ENCODE assay signal across 23 cellular contexts in genomic region chr9:23830949-23831730, GRCh38. TPM values are rescaled to one million over a fixed set of nuclear protein-coding genes. Genes with fewer than 3 reads are reported as not detected.
DNase-seq lines count a peak whose midpoint lies in the region; ATAC-seq and TF ChIP-seq lines count a peak whose summit lies in the region.
"Had no signal": no experiment of that assay in that cellular context is flagged by ENCODE, and none has a peak within 500 bp of the region (broad histone marks: within the 10 kb centered on the region; RNA-seq: fewer than 3 reads in every experiment).

No MANE protein-coding gene starts in this region.

- H4K20me1 ChIP-seq in MM.1S (ENCODE audit: insufficient read depth, low read length): no peaks in the 10 kb centered on the region
- H4K20me1 ChIP-seq: BLaER1 had no signal

- peaks cover 13% of the 10 kb centered on the region for H3K4me1 ChIP-seq in ectodermal cell (ENCODE audit: control insufficient read depth, insufficient read depth, low read length)
- no peaks in the 10 kb centered on the region for H3K4me1 ChIP-seq in MM.1S (ENCODE audit: low read length)
- H3K4me1 ChIP-seq: adrenal gland, BLaER1, SJCRH30 had no signal

- H3K36me3 Mint-ChIP-seq in nephron progenitor cell (ENCODE audit: low read depth): no peaks in the 10 kb centered on the region
- H3K36me3 Mint-ChIP-seq: activated CD8-positive, alpha-beta memory T cell treated with anti-CD3 and anti-CD28 coated beads, Interleukin-2, amount 10 ng/mL, durations not matched to agents 7 days and 5 days; stimulated activated memory B cell treated with anti-CD40 and anti-IgM and Interleukin-4, amounts not matched to agents 10 μg/mL and 1 μg/mL and 100 μg/mL, for 72 hours had no signal

- H3K4me3 Mint-ChIP-seq in nephron progenitor cell: peak overlapping the region; percentile 66
- H3K4me3 Mint-ChIP-seq: activated CD8-positive, alpha-beta memory T cell treated with anti-CD3 and anti-CD28 coated beads, Interleukin-2, amount 10 ng/mL, durations not matched to agents 7 days and 5 days; stimulated activated memory B cell treated with anti-CD40 and anti-IgM and Interleukin-4, amounts not matched to agents 10 μg/mL and 1 μg/mL and 100 μg/mL, for 72 hours had no signal

- H3K4me3 ChIP-seq in H7 (ENCODE audit: insufficient read depth, low read depth, low read length): peak overlapping the region; percentile 36
- H3K4me3 ChIP-seq in ectodermal cell (ENCODE audit: insufficient read depth, low read depth, low read length): peak overlapping the region; percentile 28
- H3K4me3 ChIP-seq in MM.1S (ENCODE audit: low read length): no peak overlapping the region
- H3K4me3 ChIP-seq: adrenal gland, BLaER1, left ventricle myocardium inferior, SJCRH30, transverse colon had no signal

- H2AFZ ChIP-seq in MM.1S (ENCODE audit: low read length): no peak overlapping the region

- no peak overlapping the region for H3K27ac Mint-ChIP-seq in nephron progenitor cell
- H3K27ac Mint-ChIP-seq: activated CD8-positive, alpha-beta memory T cell treated with anti-CD3 and anti-CD28 coated beads, Interleukin-2, amount 10 ng/mL, durations not matched to agents 7 days and 5 days; stimulated activated memory B cell treated with anti-CD40 and anti-IgM and Interleukin-4, amounts not matched to agents 10 μg/mL and 1 μg/mL and 100 μg/mL, for 72 hours had no signal

- H3K27me3 ChIP-seq in H7 (ENCODE audit: control insufficient read depth, insufficient read depth, low read length): peaks cover 32% of the 10 kb centered on the region
- peaks cover 43% of the 10 kb centered on the region for H3K27me3 ChIP-seq in ectodermal cell (ENCODE audit: control insufficient read depth, insufficient read depth, low read length, poor library complexity, severe bottlenecking)
- H3K27me3 ChIP-seq in MM.1S (replicated peaks; ENCODE audit: insufficient read depth, low read length): no peaks in the 10 kb centered on the region
- H3K27me3 ChIP-seq: SJCRH30 had no signal

- H3K4me1 Mint-ChIP-seq in nephron progenitor cell: peaks cover 22% of the 10 kb centered on the region
- H3K4me1 Mint-ChIP-seq: activated CD8-positive, alpha-beta memory T cell treated with anti-CD3 and anti-CD28 coated beads, Interleukin-2, amount 10 ng/mL, durations not matched to agents 7 days and 5 days; stimulated activated memory B cell treated with anti-CD40 and anti-IgM and Interleukin-4, amounts not matched to agents 10 μg/mL and 1 μg/mL and 100 μg/mL, for 72 hours had no signal

- ATAC-seq in HG03457 (IDR thresholded peaks at IDR 0.05; ENCODE audit: unreplicated experiment): no peak
- ATAC-seq: activated CD8-positive, alpha-beta memory T cell treated with anti-CD3 and anti-CD28 coated beads, Interleukin-2, amount 10 ng/mL, durations not matched to agents 7 days and 5 days; stimulated activated memory B cell treated with anti-CD40 and anti-IgM and Interleukin-4, amounts not matched to agents 10 μg/mL and 1 μg/mL and 100 μg/mL, for 72 hours had no signal

- H3K9me3 ChIP-seq in ectodermal cell (ENCODE audit: control insufficient read depth, low read length) (no peaks in the 10 kb centered on the region), MM.1S (replicated peaks; ENCODE audit: insufficient read depth, low read length) (no peaks in the 10 kb centered on the region)
- H3K9me3 ChIP-seq: adrenal gland, BLaER1, left ventricle myocardium inferior, SJCRH30, transverse colon had no signal

- H3K9me2 ChIP-seq in MM.1S (replicated peaks; ENCODE audit: insufficient read depth, low read length): no peaks in the 10 kb centered on the region

- TF ChIP-seq CTCF in nephron progenitor cell (IDR thresholded peaks at IDR 0.05) (no peak), MM.1S (IDR thresholded peaks at IDR 0.05; ENCODE audit: low read length) (no peak)

- no peaks in the 10 kb centered on the region for H3F3A ChIP-seq in MM.1S (ENCODE audit: insufficient read depth, low read length)

- H3K27me3 Mint-ChIP-seq in nephron progenitor cell (ENCODE audit: low read depth, poor library complexity): peaks cover 75% of the 10 kb centered on the region

- H3K4me2 ChIP-seq in MM.1S (ENCODE audit: low read depth, low read length): no peak overlapping the region
- H3K4me2 ChIP-seq: BLaER1, KMS-11 had no signal

- DNase-seq in H7 (no peak), NCI-H1694 treated with DMSO at 0.1 percent for 48 hours (lab: John Stamatoyannopoulos, UW) (peak; percentile 47), nephron progenitor cell (peak; percentile 26), AML-193 (lab: John Stamatoyannopoulos, UW) (no peak), MM.1S (no peak), A172 (ENCODE audit: low spot score) (no peak)
- DNase-seq: activated CD4-positive, CD25-positive, alpha-beta regulatory T cell treated with anti-CD3 and anti-CD28 coated beads, Interleukin-2, amount 50 U/mL, for 72 hours; activated CD8-positive, alpha-beta memory T cell treated with anti-CD3 and anti-CD28 coated beads, Interleukin-2, amount 10 ng/mL, durations not matched to agents 7 days and 5 days; adrenal gland; cerebellar nuclear complex; GF-D8; left ventricle myocardium inferior; NCI-H1092; SJCRH30; stimulated activated CD4-positive, alpha-beta T cell treated with anti-CD3 and anti-CD28 coated beads, Interleukin-12 subunit alpha, Interleukin-12 subunit beta, amount 100 ng/mL, for 4 hours; transverse colon had no signal

- WGBS in ectodermal cell, 2 experiments: 1% methylated on average over 27 to 28 of the region's 28 CpGs

- no peaks in the 10 kb centered on the region for H3K9me3 Mint-ChIP-seq in nephron progenitor cell
- H3K9me3 Mint-ChIP-seq: stimulated activated memory B cell treated with anti-CD40 and anti-IgM and Interleukin-4, amounts not matched to agents 10 μg/mL and 1 μg/mL and 100 μg/mL, for 72 hours had no signal

- H3K36me3 ChIP-seq in H7 (replicated peaks; ENCODE audit: control insufficient read depth, insufficient read depth, low read length) (no peaks in the 10 kb centered on the region), ectodermal cell (ENCODE audit: control insufficient read depth, insufficient read depth, low read length) (no peaks in the 10 kb centered on the region), MM.1S (replicated peaks; ENCODE audit: insufficient read depth, low read length) (no peaks in the 10 kb centered on the region)
- H3K36me3 ChIP-seq: adrenal gland, BLaER1, left ventricle myocardium inferior, SJCRH30, transverse colon had no signal

- no peaks in the 10 kb centered on the region for H3K79me2 ChIP-seq in MM.1S (ENCODE audit: low read length)

- no peak overlapping the region for H3K27ac ChIP-seq in ectodermal cell (ENCODE audit: insufficient read depth, low read depth, low read length, poor library complexity, severe bottlenecking)
- no peak overlapping the region for H3K27ac ChIP-seq in MM.1S (ENCODE audit: low read length)
- H3K27ac ChIP-seq: adrenal gland, BLaER1, KMS-11, left ventricle myocardium inferior, SJCRH30, transverse colon had no signal

- no peak overlapping the region for H3K9ac ChIP-seq in MM.1S (ENCODE audit: low read length)
- H3K9ac ChIP-seq: BLaER1, KMS-11 had no signal

RNA-seq across cellular contexts. Expression of gene ELAVL2, which starts 5.1 kb away (rescaled TPM):
- 14.2 and 25.9 TPM in 2 replicates for total RNA-seq in H7 (2014; rRNA removed; shearing (Covaris generic))
- 11.1 TPM for polyA plus RNA-seq in ectodermal cell (2013, experiment 1 of 4)
- 17.8 TPM for polyA plus RNA-seq in ectodermal cell (2013, experiment 2 of 4)
- 10.5 TPM for polyA plus RNA-seq in ectodermal cell (2013, experiment 3 of 4)
- 11.9 TPM for polyA plus RNA-seq in ectodermal cell (2013, experiment 4 of 4)
- 7.7 and 27.5 TPM in 2 replicates for total RNA-seq in A172 (2014; rRNA removed; shearing (Covaris generic))
- total RNA-seq: activated CD8-positive, alpha-beta memory T cell treated with anti-CD3 and anti-CD28 coated beads, Interleukin-2, amount 10 ng/mL, durations not matched to agents 7 days and 5 days; fibroblast of villous mesenchyme; T-helper 2 cell treated with Interferon-gamma antibody and Interleukin-4, amounts not matched to agents 100 ng/mL and 5 ng/mL, for 36 hours had no signal

Comparison
In these comparisons a context has a peak if more than half of its experiments do, and no peak if none do; other contexts are left out.
1. DNase-seq: peak in NCI-H1694 treated with DMSO at 0.1 percent for 48 hours (single experiment) and nephron progenitor cell (single experiment); none in H7 (single experiment), AML-193 (0 of 2), MM.1S (single experiment) and A172 (single experiment).